ENCODE assay signal across 8 cellular contexts in the genomic region with DNA sequence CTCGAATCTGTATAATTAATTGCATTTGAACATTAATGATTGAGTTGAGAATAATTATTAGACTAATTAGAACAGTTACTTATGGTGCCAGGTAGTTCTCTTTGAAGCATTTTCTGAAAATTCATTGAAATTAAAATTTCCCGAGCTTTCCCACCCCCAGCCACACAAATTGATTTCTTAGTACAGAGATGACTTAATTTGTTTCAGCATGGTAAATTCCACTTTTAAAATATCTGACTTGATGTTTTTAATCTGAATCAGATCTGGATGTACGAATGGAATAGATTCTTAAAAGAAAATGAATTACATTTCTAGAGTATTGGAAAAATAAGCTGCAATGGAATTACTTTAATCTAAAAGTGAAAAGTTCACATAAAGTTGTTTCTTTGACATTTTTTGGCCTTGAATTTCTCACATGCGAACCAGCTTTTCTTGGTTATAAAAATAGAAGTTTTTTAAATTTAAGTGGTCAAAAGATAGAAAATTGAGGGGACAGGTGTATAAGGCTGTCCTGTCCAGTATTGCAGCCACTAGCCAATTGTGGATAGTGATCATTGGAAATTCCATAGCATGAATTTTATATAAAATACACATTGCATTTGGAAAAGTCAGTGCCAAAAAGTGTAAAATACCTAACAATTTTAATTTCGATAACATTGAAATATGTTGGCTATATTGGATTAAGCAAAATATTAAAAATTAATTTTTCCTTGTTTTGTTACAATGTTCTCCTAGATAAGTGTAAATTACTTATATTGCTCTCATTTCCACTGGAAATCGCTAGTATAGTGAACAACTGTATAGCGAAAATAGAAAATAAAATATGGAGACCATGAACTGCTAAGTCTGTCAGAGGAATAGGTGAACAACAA.
DNase-seq lines count a peak whose midpoint lies in the region; ATAC-seq, FAIRE-seq and TF ChIP-seq lines count a peak whose summit lies in the region.

No MANE protein-coding gene starts in this region.

- H3K9me3 ChIP-seq in OCI-LY7 (ENCODE audit: low read length) (no peaks in the 10 kb centered on the region; the same call in 1 of the 2 replicates), trophoblast cell (ENCODE audit: insufficient read depth, low read depth, low read length) (peaks cover 3% of the 10 kb centered on the region), pancreas (no peaks in the 10 kb centered on the region)

- peaks cover 66% of the 10 kb centered on the region for H3K4me1 ChIP-seq in OCI-LY7 (ENCODE audit: insufficient read depth, low read length, poor library complexity, severe bottlenecking)
- peaks cover 2 to 3% of the 10 kb centered on the region in 2 experiments for H3K4me1 ChIP-seq in trophoblast cell (ENCODE audit: control insufficient read depth in 1 of 2, insufficient read depth in 2 of 2, low read length in 2 of 2)
- peaks cover 0 to 5% (median 0%) of the 10 kb centered on the region in 3 donors for H3K4me1 ChIP-seq in pancreas

- peak overlapping the region; percentile 96 for H3K27ac ChIP-seq in OCI-LY7 (ENCODE audit: low read depth, low read length, poor library complexity, severe bottlenecking)
- H3K27ac ChIP-seq in trophoblast cell (ENCODE audit: low read depth, low read length), result peak overlapping the region; percentile 47
- H3K27ac ChIP-seq in pancreas, result peak overlapping the region in 1 of 4 donors; percentile 78

- no peaks in the 10 kb centered on the region for H3K9me2 ChIP-seq in OCI-LY7 (ENCODE audit: insufficient read depth, low read length)

- H3K23ac ChIP-seq in trophoblast cell (ENCODE audit: low read length), result no peak overlapping the region

- no peak overlapping the region for H2BK5ac ChIP-seq in trophoblast cell (ENCODE audit: low read depth, low read length, poor library complexity)

- WGBS in trophoblast cell (ENCODE audit: extremely low coverage, insufficient coverage, insufficient read length), result no CpG with 5 or more reads among the region's 7 CpGs
- 18% methylated on average over 7 of the region's 7 CpGs for whole genome bisulfite sequencing in pancreas, 2 donors

- no peak overlapping the region for H2BK12ac ChIP-seq in trophoblast cell (ENCODE audit: low read length)

- H2BK120ac ChIP-seq in trophoblast cell (ENCODE audit: insufficient read depth, low read length, poor library complexity), result no peak overlapping the region

- no peak for TF ChIP-seq CTCF in OCI-LY7 (conservative IDR thresholded peaks at IDR 0.05; ENCODE audit: low read length)
- no peak for TF ChIP-seq CTCF in pancreas (IDR thresholded peaks at IDR 0.05)

- no peaks in the 10 kb centered on the region for H4K20me1 ChIP-seq in OCI-LY7 (ENCODE audit: insufficient read depth, low read length)

- peak; percentile 9 for DNase-seq in EL
- DNase-seq in OCI-LY7 (ENCODE audit: low spot score), result peak; percentile 65
- DNase-seq in trophoblast cell, result no peak
- DNase-seq in urothelium cell line (ENCODE audit: low spot score), result no peak
- no peak for DNase-seq in pancreas
- DNase-seq in NCI-H526 (lab: John Stamatoyannopoulos, UW), result no peak
- no peak for DNase-seq in activated CD4-positive, alpha-beta T cell treated with anti-CD3 and anti-CD28 coated beads, Interleukin-2, amount 50 U/mL, for 1 hour

- H3K4me2 ChIP-seq in OCI-LY7 (ENCODE audit: low read length) (peak overlapping the region; percentile 88), trophoblast cell (ENCODE audit: low read length) (peak overlapping the region; percentile 94)

- ATAC-seq in pancreas, result no peak

- H4K12ac ChIP-seq in trophoblast cell (ENCODE audit: low read depth, low read length), result no peak overlapping the region

- intact Hi-C loops in OCI-LY7 (cut with micrococcal nuclease; ENCODE audit: unreplicated experiment), result loop anchor here (2.0 to 5.0 kb wide), 2 partner anchors 663 to 1537 kb away; a partner anchor contains a TSS
- intact Hi-C loops in pancreas (cut with DNase I), result no loop called here

- H3K36me3 ChIP-seq in OCI-LY7 (ENCODE audit: insufficient read depth, low read length) (peaks cover 6% of the 10 kb centered on the region; the same call in 1 of the 2 replicates), trophoblast cell (ENCODE audit: control insufficient read depth in 1 of 2, insufficient read depth in 2 of 2, low read length in 2 of 2) (no peaks in the 10 kb centered on the region), pancreas (no peaks in the 10 kb centered on the region)

- no peak overlapping the region for H2AK5ac ChIP-seq in trophoblast cell (ENCODE audit: low read length)

- H3K4me3 ChIP-seq in OCI-LY7 (ENCODE audit: low read depth, low read length, poor library complexity, severe bottlenecking) (peak overlapping the region; percentile 82), trophoblast cell (ENCODE audit: low read depth, low read length) (no peak overlapping the region), pancreas (peak overlapping the region in 1 of 4 donors; percentile 39)

- no TSS peak for BruUV-seq in OCI-LY7 (replicated peaks; lab: Mats Ljungman, UMichigan)

- no peak overlapping the region for H4K91ac ChIP-seq in trophoblast cell (ENCODE audit: low read depth, low read length)

- H3K18ac ChIP-seq in trophoblast cell (ENCODE audit: low read length), result no peak overlapping the region

- H2AFZ ChIP-seq in OCI-LY7 (ENCODE audit: low read length), result no peak overlapping the region
- H2AFZ ChIP-seq in trophoblast cell (ENCODE audit: insufficient read depth, low read length, poor library complexity), result no peak overlapping the region

- H3K27me3 ChIP-seq in trophoblast cell (ENCODE audit: insufficient read depth, low read length) (no peaks in the 10 kb centered on the region), pancreas (peaks cover 0 to 56% (median 11%) of the 10 kb centered on the region in 4 donors)

- H3K79me1 ChIP-seq in trophoblast cell (ENCODE audit: low read length), result peaks cover 20% of the 10 kb centered on the region

- no peak overlapping the region for H3K9ac ChIP-seq in trophoblast cell (ENCODE audit: low read length)

- H4K8ac ChIP-seq in trophoblast cell (ENCODE audit: low read depth, low read length), result no peak overlapping the region

- CTCF ChIA-PET in OCI-LY7 (lab: Charles Lee; ENCODE audit: unreplicated experiment), result interaction anchor here (1.2 kb wide), 1 partner anchor 84 kb away, joined by 3 read pairs; a partner anchor contains a TSS

- FAIRE-seq in endometrium (lab: Jason Lieb, UNC) (peak; percentile 48), urothelium cell line (lab: Jason Lieb, UNC) (no peak), pancreas (lab: Jason Lieb, UNC) (no peak)

- POLR2A ChIA-PET in OCI-LY7 (lab: Charles Lee), result interaction anchor here (0.9 to 10.5 kb wide), 28 partner anchors 12 to 1783 kb away, joined by 3 to 380 read pairs (median 6); a partner anchor contains a TSS

- H3K4ac ChIP-seq in trophoblast cell (ENCODE audit: low read depth, low read length), result no peak overlapping the region

- H3K79me2 ChIP-seq in OCI-LY7 (ENCODE audit: insufficient read depth, low read depth, low read length) (no peaks in the 10 kb centered on the region), trophoblast cell (ENCODE audit: control insufficient read depth, insufficient read depth, low read length, poor library complexity) (peaks cover 2% of the 10 kb centered on the region)

- no peak overlapping the region for H3K14ac ChIP-seq in trophoblast cell (ENCODE audit: low read length)

Comparison
In these comparisons a context has a peak if more than half of its experiments do, and no peak if none do; other contexts are left out.
1. DNase-seq: peak in EL (single experiment) and OCI-LY7 (single experiment); none in trophoblast cell (0 of 2), urothelium cell line (single experiment), pancreas (0 of 6), NCI-H526 (0 of 2) and activated CD4-positive, alpha-beta T cell treated with anti-CD3 and anti-CD28 coated beads, Interleukin-2, amount 50 U/mL, for 1 hour (single experiment).